Comparison of ENCODE assay signal across 8 cellular contexts in genomic region chr16:82639666-82640336, GRCh38. TPM values are rescaled to one million over a fixed set of nuclear protein-coding genes. Genes with fewer than 3 reads are reported as not detected.
DNase-seq lines count a peak whose midpoint lies in the region; ATAC-seq and TF ChIP-seq lines count a peak whose summit lies in the region.

No MANE protein-coding gene starts in this region.

- H3K36me3 ChIP-seq in brain microvascular endothelial cell (replicated peaks) = no peaks in the 10 kb centered on the region

- ATAC-seq in HG03520 (IDR thresholded peaks at IDR 0.05; ENCODE audit: unreplicated experiment) (peak; percentile 62), left lobe of liver (peak; percentile 99), GM19023 (IDR thresholded peaks at IDR 0.05; ENCODE audit: unreplicated experiment) (no peak)

- in situ Hi-C loops in GM13977 (cut with MboI; ENCODE audit: low pct_unique_long_range_greater_than_20kb, low sequenced_read_pairs, unreplicated experiment) = loop anchor here (25.0 kb wide), 1 partner anchor 378 kb away; no protein-coding TSS in a partner anchor
- in situ Hi-C loops in brain microvascular endothelial cell (cut with HindIII; ENCODE audit: low pct_ligation_motif_present, low sequenced_read_pairs) = loop anchor here (25.0 kb wide), 1 partner anchor 422 kb away; no protein-coding TSS in a partner anchor

- no peak overlapping the region for H3K4me3 ChIP-seq in brain microvascular endothelial cell (ENCODE audit: low read depth, low read length)

- H3K27ac ChIP-seq in brain microvascular endothelial cell = peak overlapping the region; percentile 93

- DNase-seq in AG08395 (ENCODE audit: low spot score) (peak; percentile 56), GM13977 (ENCODE audit: low spot score) (no peak), SKM-1 treated with dmso at 0.1 percent for 144 hours (lab: John Stamatoyannopoulos, UW; ENCODE audit: unreplicated experiment) (peak; percentile 0), brain microvascular endothelial cell (peak; percentile 81), left lobe of liver (ENCODE audit: low spot score) (peak; percentile 57)
- peak; percentile 31 for DNase-seq in stimulated activated CD8-positive, alpha-beta memory T cell treated with anti-CD3 and anti-CD28 coated beads, Interleukin-4, amount 100 ng/mL, for 24 hours (ENCODE audit: low read depth)

- H3K27me3 ChIP-seq in brain microvascular endothelial cell (replicated peaks) = no peaks in the 10 kb centered on the region

- peak; percentile 86 for TF ChIP-seq CTCF in GM13977 (IDR thresholded peaks at IDR 0.05; ENCODE audit: extremely low read depth, insufficient read depth, missing control alignments)
- TF ChIP-seq CTCF in brain microvascular endothelial cell (IDR thresholded peaks at IDR 0.05; ENCODE audit: low read depth, low read length, missing control alignments) = peak; percentile 91

RNA-seq across cellular contexts. Expression of gene CDH13, which starts 13.0 kb away (rescaled TPM):
- total RNA-seq in left lobe of liver = 0.18 TPM
